ENCODE assay signal across 1 cellular context in the genomic region with DNA sequence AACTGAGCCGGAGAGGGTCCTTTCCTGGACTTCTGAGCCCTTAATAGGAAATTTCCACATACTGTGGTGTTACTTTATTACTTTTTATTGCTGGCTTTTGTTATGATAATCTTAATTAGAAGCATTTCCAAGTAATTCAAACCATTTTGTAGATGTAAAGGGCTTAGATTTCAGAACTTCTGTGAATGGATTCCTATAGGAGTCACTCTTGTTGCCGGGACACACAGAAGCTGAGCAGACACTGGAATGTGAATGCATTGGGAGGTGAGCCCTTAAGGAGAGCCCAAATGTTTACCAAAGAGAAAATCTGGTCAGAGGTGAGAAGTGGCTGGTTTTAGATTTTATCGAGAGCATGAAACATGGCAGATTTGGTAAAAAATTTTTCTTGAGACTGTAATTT.
TF ChIP-seq lines count a peak whose summit lies in the region.

No MANE protein-coding gene starts in this region.

TF ChIP-seq in A549, 52 proteins besides CTCF, POLR2A, EP300 and RAD21 (continued from another document):
- no peak for TF ChIP-seq JUNB (IDR thresholded peaks at IDR 0.05)
